In the genomic region with DNA sequence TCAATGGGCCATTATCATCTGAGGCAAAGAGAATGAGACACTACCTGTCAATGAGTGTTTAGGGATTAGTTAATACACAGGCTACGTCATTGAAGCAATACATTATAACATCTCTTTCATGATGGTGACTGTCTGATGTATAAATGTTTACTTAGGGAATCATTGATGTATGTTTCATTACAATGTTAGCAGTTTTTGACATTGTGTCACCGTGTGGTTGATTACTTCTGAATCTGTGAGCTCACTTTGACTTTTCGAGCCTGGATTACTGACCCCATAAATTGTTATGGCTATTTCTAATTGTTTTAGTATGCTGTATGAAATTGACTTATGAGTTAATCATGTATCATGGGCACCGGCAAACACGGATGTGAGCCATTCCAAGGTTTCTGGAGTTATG, we compare ENCODE assay signal across 31 cellular contexts.
DNase-seq lines count a peak whose midpoint lies in the region; ATAC-seq and TF ChIP-seq lines count a peak whose summit lies in the region.
"Had no signal": no experiment of that assay in that cellular context is flagged by ENCODE, and none has a peak within 500 bp of the region (broad histone marks: within the 10 kb centered on the region; RNA-seq: fewer than 3 reads in every experiment).

No MANE protein-coding gene starts in this region.

- DNase-seq in EH (ENCODE audit: low read depth) (peak; percentile 24), HT1080 (ENCODE audit: low read depth) (peak; percentile 62), RWPE1 (ENCODE audit: low spot score) (peak; percentile 3), foreskin fibroblast (peak; percentile 15 to 36), COR-L47 (lab: John Stamatoyannopoulos, UW) (no peak)
- DNase-seq in effector memory CD4-positive, alpha-beta T cell, result no peak
- DNase-seq: activated B cell treated with CpG ODN at 0.5 μM for 24 hours; activated CD4-positive, alpha-beta T cell treated with anti-CD3 and anti-CD28 coated beads, Interleukin-2, amount 10 ng/mL, durations not matched to agents 7 days and 5 days; activated effector memory CD4-positive, alpha-beta T cell treated with anti-CD3 and anti-CD28 coated beads, Interleukin-2, amount 50 U/mL, for 16 hours; activated naive CD8-positive, alpha-beta T cell treated with anti-CD3 and anti-CD28 coated beads for 36 hours; activated T-cell treated with anti-CD3 and anti-CD28 coated beads, Interleukin-2, amount 50 U/mL, for 1 hour; aorta; CD4-positive, alpha-beta memory T cell; head of caudate nucleus; Karpas-422; left ventricle myocardium superior; mesendoderm; MV-4-11; NCI-H1436; NCI-H2081; NCI-H526 treated with DMSO at 0.1 percent for 48 hours; posterior cingulate gyrus; stimulated activated CD4-positive, alpha-beta T cell treated with anti-CD3 and anti-CD28 coated beads, Interleukin-12 subunit alpha, Interleukin-12 subunit beta, amount 100 ng/mL, for 4 hours; stimulated activated CD4-positive, alpha-beta T cell treated with anti-CD3 and anti-CD28 coated beads, Interleukin-4, amount 100 ng/mL, for 1 hour; stomach had no signal

- ATAC-seq in HG03571 (IDR thresholded peaks at IDR 0.05; ENCODE audit: unreplicated experiment) (no peak), GM21737 (IDR thresholded peaks at IDR 0.05; ENCODE audit: unreplicated experiment) (no peak)
- ATAC-seq: HCT116, HepG2, left ventricle myocardium superior had no signal

- no peak overlapping the region for H3K27ac ChIP-seq in RWPE1
- H3K27ac ChIP-seq in effector memory CD4-positive, alpha-beta T cell (ENCODE audit: insufficient read depth, low read length, poor library complexity, severe bottlenecking), result no peak overlapping the region
- H3K27ac ChIP-seq: cardiac muscle cell, right atrium auricular region, stomach had no signal

- H3K27me3 ChIP-seq in effector memory CD4-positive, alpha-beta T cell (replicated peaks; ENCODE audit: control insufficient read depth, insufficient read depth, low read length, poor library complexity, severe bottlenecking), result no peaks in the 10 kb centered on the region
- H3K27me3 ChIP-seq: cardiac muscle cell, right atrium auricular region, stomach had no signal

- H3K9me3 ChIP-seq in effector memory CD4-positive, alpha-beta T cell (ENCODE audit: control insufficient read depth, low read length), result no peaks in the 10 kb centered on the region
- H3K9me3 ChIP-seq: right atrium auricular region, stomach had no signal

- no peak overlapping the region for H3K4me3 ChIP-seq in foreskin fibroblast (ENCODE audit: low read depth in 1 of 2, low read length in 2 of 2)
- H3K4me3 ChIP-seq in effector memory CD4-positive, alpha-beta T cell (ENCODE audit: insufficient read depth, low read depth, low read length, poor library complexity, severe bottlenecking), result no peak overlapping the region
- H3K4me3 ChIP-seq: cardiac muscle cell, right atrium auricular region, stomach had no signal

- H3K36me3 ChIP-seq in effector memory CD4-positive, alpha-beta T cell (ENCODE audit: control insufficient read depth, insufficient read depth, low read length), result no peaks in the 10 kb centered on the region
- H3K36me3 ChIP-seq: cardiac muscle cell, right atrium auricular region, stomach had no signal

- TF ChIP-seq CTCF in RWPE1 (conservative IDR thresholded peaks at IDR 0.05; ENCODE audit: low read depth), result no peak
- TF ChIP-seq CTCF in foreskin fibroblast (IDR thresholded peaks at IDR 0.05; ENCODE audit: low read depth, low read length), result no peak

- no peaks in the 10 kb centered on the region for H3K4me1 ChIP-seq in effector memory CD4-positive, alpha-beta T cell (ENCODE audit: control insufficient read depth, insufficient read depth, low read length, poor library complexity, severe bottlenecking)
- H3K4me1 ChIP-seq: right atrium auricular region, stomach had no signal

- CTCF ChIA-PET in RWPE1 (lab: Yijun Ruan, JAX), result interaction anchor here (0.7 kb wide), 1 partner anchor 11 kb away, joined by 3 read pairs; no protein-coding TSS in a partner anchor

- POLR2A ChIA-PET in RWPE1 (lab: Yijun Ruan, JAX; ENCODE audit: low non-redundant PET), result no interaction called here

Comparison
In these comparisons a context has a peak if more than half of its experiments do, and no peak if none do; other contexts are left out.
1. DNase-seq: peak in EH (single experiment), HT1080 (single experiment), RWPE1 (single experiment) and foreskin fibroblast (2 of 2); none in COR-L47 (single experiment) and effector memory CD4-positive, alpha-beta T cell (0 of 3).